ENCODE assay signal across 5 cellular contexts in the genomic region with DNA sequence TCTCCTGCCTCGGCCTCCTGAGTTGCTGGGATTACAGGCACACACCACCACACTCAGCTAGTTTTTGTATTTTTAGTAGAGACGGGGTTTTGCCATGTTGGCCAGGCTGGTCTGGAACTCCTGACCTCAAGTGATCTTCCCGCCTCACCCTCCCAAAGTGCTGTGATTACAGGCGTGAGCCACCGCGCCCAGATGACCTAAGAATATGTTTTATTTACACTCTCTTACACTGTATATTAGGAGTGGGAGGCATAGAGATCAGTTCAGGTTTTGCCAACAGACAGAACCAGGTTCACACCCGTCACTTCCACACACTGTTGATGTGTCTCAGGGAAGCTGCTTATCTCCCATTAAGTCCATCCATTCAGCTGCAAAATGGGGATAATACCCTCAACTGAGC.
DNase-seq lines count a peak whose midpoint lies in the region; ATAC-seq, FAIRE-seq and TF ChIP-seq lines count a peak whose summit lies in the region.
"Not testable (repeated sequence)": the region's sequence is repeated elsewhere in the genome, so short reads cannot be mapped to it uniquely, and the experiment has no call there.

No MANE protein-coding gene starts in this region.

- H3K27me3 ChIP-seq in PC-3 (ENCODE audit: low read length); K562 (ENCODE audit: control insufficient read depth in 2 of 2, insufficient read depth in 2 of 2, low read length in 2 of 2): not testable (repeated sequence)

- TF ChIP-seq EP300 in K562 (IDR thresholded peaks at IDR 0.05; ENCODE audit: low read length) = not testable (repeated sequence)

- H3K4me1 ChIP-seq in PC-3 (ENCODE audit: insufficient read depth, low read length); K562 (replicated peaks in 1 of 2; ENCODE audit: control insufficient read depth in 2 of 2, insufficient read depth in 2 of 2, low read length in 2 of 2); mucosa of descending colon (ENCODE audit: low read depth): not testable (repeated sequence)

- H3K9me2 ChIP-seq in PC-3 (replicated peaks; ENCODE audit: low read length) = not testable (repeated sequence)

- not testable (repeated sequence) for H3K36me3 ChIP-seq in PC-3 (ENCODE audit: low read depth, low read length); K562 (ENCODE audit: control insufficient read depth, insufficient read depth, low read length); mucosa of descending colon (ENCODE audit: low read depth)

- intact Hi-C loops in PC-3 (cut with micrococcal nuclease); K562 (cut with micrococcal nuclease); mucosa of descending colon (cut with DNase I, micrococcal nuclease): not testable (repeated sequence)

- not testable (repeated sequence) for H3K9me1 ChIP-seq in K562 (ENCODE audit: control insufficient read depth, insufficient read depth, low read length)

- CTCF ChIA-PET in PC-3 (lab: Charles Lee) = not testable (repeated sequence)
- CTCF ChIA-PET in K562 (lab: Yijun Ruan, JAX; ENCODE audit: low intra/inter-chr PET ratio) = interaction anchor here (0.6 kb wide), 1 partner anchor 14 kb away, joined by 4 read pairs; no protein-coding TSS in a partner anchor

- not testable (repeated sequence) for H3K9ac ChIP-seq in PC-3 (ENCODE audit: low read length); K562 (ENCODE audit: insufficient read depth in 1 of 2, low read depth in 2 of 2, low read length in 2 of 2)

- not testable (repeated sequence) for H4K20me1 ChIP-seq in PC-3 (ENCODE audit: low read length); K562 (replicated peaks; ENCODE audit: control insufficient read depth, insufficient read depth, low read length)

- TF ChIP-seq RAD21 in K562 (CRISPR knock-in tag; conservative IDR thresholded peaks at IDR 0.05 in 1 of 2, IDR thresholded peaks at IDR 0.05 in 1 of 2) = not testable (repeated sequence)

- H3K4me3 ChIP-seq in PC-3 (ENCODE audit: low read length); K562; mucosa of descending colon: not testable (repeated sequence)

- not testable (repeated sequence) for H3K4me2 ChIP-seq in PC-3 (ENCODE audit: low read length); K562 (ENCODE audit: insufficient read depth, low read length)

- peak; percentile 63 for FAIRE-seq in HTR-8/SVneo (lab: Jason Lieb, UNC)
- not testable (repeated sequence) for FAIRE-seq in K562 (lab: Jason Lieb, UNC)

- H3K27ac ChIP-seq in PC-3 (ENCODE audit: low read length); K562 (ENCODE audit: extremely low read depth, low read depth, low read length): not testable (repeated sequence)

- TF ChIP-seq CTCF in PC-3 (conservative IDR thresholded peaks at IDR 0.05; ENCODE audit: low read depth, low read length); K562 (IDR thresholded peaks at IDR 0.05 in 2 of 3, conservative IDR thresholded peaks at IDR 0.05 in 1 of 3; ENCODE audit: insufficient read depth in 2 of 3, low read depth in 1 of 3, low read length in 3 of 3); mucosa of descending colon (IDR thresholded peaks at IDR 0.05): not testable (repeated sequence)

- not testable (repeated sequence) for DNase-seq in HTR-8/SVneo (ENCODE audit: insufficient read length, low spot score); PC-3; K562 (ENCODE audit: extremely low read depth in 1 of 4, low spot score in 3 of 4)
- DNase-seq in mucosa of descending colon = peak in 1 of 3 donors; percentile 41

- peaks cover 92% of the 10 kb centered on the region for H3K79me2 ChIP-seq in PC-3 (ENCODE audit: low read length)
- not testable (repeated sequence) for H3K79me2 ChIP-seq in K562 (ENCODE audit: control insufficient read depth, insufficient read depth, low read length)

- ATAC-seq in PC-3 (peak; percentile 25; the same call in 1 of the 2 replicates), K562 (peak; percentile 41; the same call in 1 of the 3 replicates), esophagus mucosa (peak; percentile 34), mucosa of descending colon (peak; percentile 81)

- POLR2A ChIA-PET in PC-3 (lab: Charles Lee; ENCODE audit: unreplicated experiment) = not testable (repeated sequence)
- POLR2A ChIA-PET in K562 (lab: Yijun Ruan, JAX) = interaction anchor here (0.9 kb wide), 1 partner anchor 10 kb away, joined by 4 read pairs; no protein-coding TSS in a partner anchor

- not testable (repeated sequence) for H2AFZ ChIP-seq in PC-3 (ENCODE audit: low read length); K562 (ENCODE audit: low read depth, low read length)

- not testable (repeated sequence) for H3K9me3 ChIP-seq in PC-3 (ENCODE audit: low read length); K562 (replicated peaks; ENCODE audit: control insufficient read depth, insufficient read depth, low read depth, low read length); mucosa of descending colon

- in situ Hi-C loops in K562 (cut with MboI) = not testable (repeated sequence)

- not testable (repeated sequence) for H3F3A ChIP-seq in PC-3 (ENCODE audit: low read length, unreplicated experiment)

- 17% methylated on average over 7 of the region's 7 CpGs for WGBS in K562 (ENCODE audit: insufficient coverage, low coverage, missing lambda C conversion rate)

- TF ChIP-seq POLR2A in K562 (conservative IDR thresholded peaks at IDR 0.05) = not testable (repeated sequence)

- not testable (repeated sequence) for BruUV-seq in PC-3 (replicated peaks; lab: Mats Ljungman, UMichigan); K562 (replicated peaks; lab: Mats Ljungman, UMichigan)

Comparison
In these comparisons a context has a peak if more than half of its experiments do, and no peak if none do; other contexts are left out.
1. ATAC-seq: peak in every context shown above with its lines; median percentile 81 in mucosa of descending colon; 41 in K562; 34 in esophagus mucosa; 25 in PC-3.